21 cellular contexts compared by ENCODE assay signal in the genomic region with DNA sequence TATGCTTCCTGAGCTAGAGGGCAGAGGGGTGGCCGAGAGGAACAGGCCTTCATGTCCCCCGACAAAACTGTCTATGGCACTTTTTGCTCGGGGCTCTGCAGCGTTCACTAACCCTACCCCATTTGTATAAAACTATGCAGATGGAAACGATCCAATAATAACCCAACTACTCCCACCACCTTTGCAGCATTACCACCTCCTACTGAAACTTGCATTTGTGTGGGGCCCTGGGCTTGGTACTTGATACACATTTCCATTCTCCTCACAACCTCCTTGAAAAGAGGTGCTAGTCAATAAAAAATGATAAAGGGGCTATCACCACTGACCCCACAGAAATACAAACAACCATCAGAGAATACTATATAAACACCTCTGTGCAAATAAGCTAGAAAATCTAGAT.
"Had no signal": no experiment of that assay in that cellular context is flagged by ENCODE, and none has a peak within 500 bp of the region (broad histone marks: within the 10 kb centered on the region; RNA-seq: fewer than 3 reads in every experiment).

No MANE protein-coding gene starts in this region.

- H3K27me3 ChIP-seq: dorsolateral prefrontal cortex, hepatocyte, neutrophil, ovary, testis, transverse colon had no signal

- H3K36me3 ChIP-seq: neutrophil, ovary, transverse colon had no signal

- H3K4me3 ChIP-seq: dorsolateral prefrontal cortex, hepatocyte, lung, ovary, testis, transverse colon had no signal

- DNase-seq: cortex of kidney; dorsolateral prefrontal cortex; effector CD8-positive, alpha-beta T cell; foreskin melanocyte; kidney; left colon; left ventricle myocardium superior; mesenchymal stem cell; naive B cell; nephron progenitor cell; stimulated activated CD4-positive, alpha-beta T cell treated with anti-CD3 and anti-CD28 coated beads, Interleukin-4, amount 100 ng/mL, for 1 hour; stimulated activated CD8-positive, alpha-beta memory T cell treated with anti-CD3 and anti-CD28 coated beads, Interleukin-4, amount 100 ng/mL, for 48 hours; testis; transverse colon had no signal

- H3K27ac ChIP-seq: dorsolateral prefrontal cortex, hepatocyte, neutrophil, transverse colon had no signal

- ATAC-seq: left colon; left ventricle myocardium superior; right cardiac atrium; stimulated activated memory B cell treated with anti-CD40 and anti-IgM and Interleukin-4, amounts not matched to agents 10 μg/mL and 1 μg/mL and 100 μg/mL, for 72 hours had no signal

- H3K27me3 Mint-ChIP-seq: naive B cell; stimulated activated memory B cell treated with anti-CD40 and anti-IgM and Interleukin-4, amounts not matched to agents 10 μg/mL and 1 μg/mL and 100 μg/mL, for 72 hours; stimulated activated naive CD8-positive, alpha-beta T cell treated with anti-CD3 and anti-CD28 coated beads, Interleukin-15, Interleukin-2, amounts not matched to agents 100 ng/mL and 50 ng/mL, for 24 hours had no signal

- H3K9me3 ChIP-seq: neutrophil, ovary, testis, transverse colon had no signal

- H3K9me3 Mint-ChIP-seq: stimulated activated memory B cell treated with anti-CD40 and anti-IgM and Interleukin-4, amounts not matched to agents 10 μg/mL and 1 μg/mL and 100 μg/mL, for 72 hours; stimulated activated naive CD8-positive, alpha-beta T cell treated with anti-CD3 and anti-CD28 coated beads, Interleukin-15, Interleukin-2, amounts not matched to agents 100 ng/mL and 50 ng/mL, for 24 hours had no signal

- H3K27ac Mint-ChIP-seq: naive B cell; nephron progenitor cell; stimulated activated memory B cell treated with anti-CD40 and anti-IgM and Interleukin-4, amounts not matched to agents 10 μg/mL and 1 μg/mL and 100 μg/mL, for 72 hours; stimulated activated naive CD8-positive, alpha-beta T cell treated with anti-CD3 and anti-CD28 coated beads, Interleukin-15, Interleukin-2, amounts not matched to agents 100 ng/mL and 50 ng/mL, for 24 hours had no signal

- H3K4me3 Mint-ChIP-seq: naive B cell; nephron progenitor cell; stimulated activated memory B cell treated with anti-CD40 and anti-IgM and Interleukin-4, amounts not matched to agents 10 μg/mL and 1 μg/mL and 100 μg/mL, for 72 hours; stimulated activated naive CD8-positive, alpha-beta T cell treated with anti-CD3 and anti-CD28 coated beads, Interleukin-15, Interleukin-2, amounts not matched to agents 100 ng/mL and 50 ng/mL, for 24 hours had no signal
